ENCODE assay signal across 24 cellular contexts in the genomic region with DNA sequence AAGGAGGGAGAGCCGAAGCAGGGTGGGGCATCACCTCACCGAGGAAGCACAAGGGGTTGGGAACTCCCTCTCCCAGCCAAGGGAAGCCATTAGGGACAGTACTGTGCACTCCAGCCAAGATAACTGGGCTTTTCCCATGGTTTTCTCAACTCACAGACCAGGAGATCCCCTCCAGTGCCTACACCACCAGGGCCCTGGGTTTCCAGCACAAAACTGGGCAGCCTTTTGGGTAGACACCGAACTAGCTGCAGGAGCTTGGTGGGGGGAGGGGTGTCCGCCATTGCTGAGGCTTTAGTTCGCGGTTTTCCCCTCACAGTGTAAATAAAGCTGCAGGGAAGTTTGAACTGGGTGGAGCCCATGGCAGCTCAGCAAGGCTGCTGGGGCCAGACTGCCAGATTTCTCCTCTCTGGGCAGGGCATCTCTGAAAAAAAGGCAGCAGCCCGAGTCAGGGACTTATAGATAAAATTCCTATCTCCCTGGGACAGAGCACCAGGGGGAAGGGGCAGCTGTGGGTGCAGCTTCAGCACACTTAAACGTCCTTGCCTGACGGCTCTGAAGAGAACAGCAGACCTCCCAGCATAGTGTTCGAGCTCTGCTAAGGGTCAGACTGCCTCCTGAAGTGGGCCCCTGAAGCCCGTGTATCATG.
DNase-seq lines count a peak whose midpoint lies in the region; ATAC-seq, FAIRE-seq and TF ChIP-seq lines count a peak whose summit lies in the region.
"Had no signal": no experiment of that assay in that cellular context is flagged by ENCODE, and none has a peak within 500 bp of the region (broad histone marks: within the 10 kb centered on the region; RNA-seq: fewer than 3 reads in every experiment).

No MANE protein-coding gene starts in this region.

- H3K4me1 Mint-ChIP-seq in WTC11 = 0 out of 2 replicates have a peak, but pooled peaks cover 4% of the 10 kb centered on the region
- peaks cover 2% of the 10 kb centered on the region for H3K4me1 Mint-ChIP-seq in activated CD4-positive, alpha-beta memory T cell treated with anti-CD3 and anti-CD28 coated beads for 36 hours (ENCODE audit: low read depth)

- no peak overlapping the region for H3K9ac ChIP-seq in kidney (ENCODE audit: low read length in 2 of 2)

- CTCF ChIA-PET in WTC11 (lab: Charles Lee) = interaction anchor here (0.9 to 1.6 kb wide), 4 partner anchors 45 to 291 kb away, joined by 3 to 7 read pairs (median 4); no protein-coding TSS in a partner anchor
- CTCF ChIA-PET in activated CD4-positive, alpha-beta memory T cell treated with anti-CD3 and anti-CD28 coated beads for 36 hours (lab: Charles Lee) = no interaction called here

- H3K9me3 ChIP-seq in kidney (ENCODE audit: control insufficient read depth in 1 of 2, low read length in 2 of 2) = no peaks in the 10 kb centered on the region
- H3K9me3 ChIP-seq: body of pancreas, transverse colon had no signal

- intact Hi-C loops in kidney (cut with DNase I) = no loop called here
- intact Hi-C loops in activated CD4-positive, alpha-beta memory T cell treated with anti-CD3 and anti-CD28 coated beads for 36 hours (cut with micrococcal nuclease) = no loop called here

- no peaks in the 10 kb centered on the region for H3K36me3 Mint-ChIP-seq in WTC11
- H3K36me3 Mint-ChIP-seq in activated CD4-positive, alpha-beta memory T cell treated with anti-CD3 and anti-CD28 coated beads for 36 hours = peaks cover 3% of the 10 kb centered on the region

- TF ChIP-seq CTCF in WTC11 (IDR thresholded peaks at IDR 0.05) (no peak), kidney (IDR thresholded peaks at IDR 0.05; ENCODE audit: borderline replicate concordance, extremely low read depth, insufficient read depth) (no peak)

- peaks cover 22% of the 10 kb centered on the region for H3K9me3 Mint-ChIP-seq in WTC11
- peaks cover 22% of the 10 kb centered on the region for H3K9me3 Mint-ChIP-seq in activated CD4-positive, alpha-beta memory T cell treated with anti-CD3 and anti-CD28 coated beads for 36 hours
- H3K9me3 Mint-ChIP-seq: T-helper 1 cell treated with Interleukin-12 subunit alpha and Interleukin-12 subunit beta and Interleukin-4 antibody, amounts not matched to agents 30 μg/mL and 1 μg/mL, for 36 hours had no signal

- ATAC-seq in WTC11 (peak; percentile 28; the same call in 1 of the 2 replicates), GM18519 (IDR thresholded peaks at IDR 0.05; ENCODE audit: low FRiP score, unreplicated experiment) (no peak)
- ATAC-seq: naive thymus-derived CD4-positive, alpha-beta T cell had no signal

- no peaks in the 10 kb centered on the region for H3K36me3 ChIP-seq in kidney (ENCODE audit: control insufficient read depth in 1 of 2, insufficient read depth in 2 of 2, low read length in 2 of 2)
- H3K36me3 ChIP-seq: transverse colon had no signal

- no peak overlapping the region for H3K4me3 ChIP-seq in kidney (ENCODE audit: low read length in 2 of 2)
- H3K4me3 ChIP-seq: body of pancreas, SK-N-MC, transverse colon had no signal

- peak; percentile 81 for DNase-seq in CMK (ENCODE audit: low read depth)
- DNase-seq in HUDEP-2 (lab: John Stamatoyannopoulos, UW; ENCODE audit: unreplicated experiment in 76 of 76) = peak in 72 of 76 experiments; percentile 2 to 89 (median 56)
- DNase-seq in WTC11 (ENCODE audit: low spot score) = no peak
- DNase-seq in kidney = peak; percentile 55
- DNase-seq in stimulated activated CD4-positive, alpha-beta T cell treated with anti-CD3 and anti-CD28 coated beads, Interleukin-4, amount 100 ng/mL, for 24 hours = no peak
- DNase-seq in AG08396 (ENCODE audit: low spot score) = no peak
- DNase-seq in activated CD4-positive, alpha-beta memory T cell treated with anti-CD3 and anti-CD28 coated beads for 36 hours = no peak
- DNase-seq: activated CD4-positive, alpha-beta T cell treated with anti-CD3 and anti-CD28 coated beads for 4 hours; activated T-cell treated with anti-CD3 and anti-CD28 coated beads, Interleukin-2, amount 50 U/mL, for 48 hours; body of pancreas; C1 segment of cervical spinal cord; cerebellar nuclear complex; midbrain; naive thymus-derived CD4-positive, alpha-beta T cell; NCI-H1092; NCI-H1930; RPMI8226; small intestine; stimulated activated CD4-positive, alpha-beta T cell treated with anti-CD3 and anti-CD28 coated beads, Interleukin-1b, Interleukin-23, amount 100 ng/mL, for 48 hours; transverse colon had no signal

- no peak overlapping the region for H3K27ac ChIP-seq in kidney (ENCODE audit: low read depth in 2 of 2, low read length in 2 of 2)
- H3K27ac ChIP-seq: body of pancreas, transverse colon had no signal

- H3K27me3 Mint-ChIP-seq in WTC11 (ENCODE audit: low read depth) = no peaks in the 10 kb centered on the region; the same call in 1 of the 2 replicates
- no peaks in the 10 kb centered on the region for H3K27me3 Mint-ChIP-seq in activated CD4-positive, alpha-beta memory T cell treated with anti-CD3 and anti-CD28 coated beads for 36 hours

- H3K4me3 Mint-ChIP-seq in WTC11 = no peak overlapping the region
- H3K4me3 Mint-ChIP-seq in activated CD4-positive, alpha-beta memory T cell treated with anti-CD3 and anti-CD28 coated beads for 36 hours = no peak overlapping the region
- H3K4me3 Mint-ChIP-seq: T-helper 1 cell treated with Interleukin-12 subunit alpha and Interleukin-12 subunit beta and Interleukin-4 antibody, amounts not matched to agents 30 μg/mL and 1 μg/mL, for 36 hours had no signal

- POLR2A ChIA-PET in WTC11 (lab: Charles Lee) = no interaction called here
- POLR2A ChIA-PET in activated CD4-positive, alpha-beta memory T cell treated with anti-CD3 and anti-CD28 coated beads for 36 hours (lab: Charles Lee) = no interaction called here

- H3K27ac Mint-ChIP-seq in WTC11 = no peak overlapping the region
- no peak overlapping the region for H3K27ac Mint-ChIP-seq in activated CD4-positive, alpha-beta memory T cell treated with anti-CD3 and anti-CD28 coated beads for 36 hours
- H3K27ac Mint-ChIP-seq: naive thymus-derived CD4-positive, alpha-beta T cell; T-helper 1 cell treated with Interleukin-12 subunit alpha and Interleukin-12 subunit beta and Interleukin-4 antibody, amounts not matched to agents 30 μg/mL and 1 μg/mL, for 36 hours had no signal

- no peaks in the 10 kb centered on the region for H3K4me1 ChIP-seq in kidney (ENCODE audit: control insufficient read depth in 1 of 2, insufficient read depth in 1 of 2, low read depth in 1 of 2, low read length in 2 of 2)
- H3K4me1 ChIP-seq: body of pancreas, transverse colon had no signal

- no peak for FAIRE-seq in kidney (lab: Jason Lieb, UNC)
- FAIRE-seq: endothelial cell of umbilical vein, small intestine had no signal

TF ChIP-seq in WTC11, 78 proteins besides CTCF, POLR2A, EP300 and RAD21:
- TF ChIP-seq IRF2 (CRISPR knock-in tag; IDR thresholded peaks at IDR 0.05; ENCODE audit: borderline replicate concordance, low read depth) (no peak), ZNF512 (CRISPR knock-in tag; IDR thresholded peaks at IDR 0.05; ENCODE audit: borderline replicate concordance) (no peak), NR3C1 (CRISPR knock-in tag; conservative IDR thresholded peaks at IDR 0.05; ENCODE audit: low read depth) (no peak)
- TF ChIP-seq, protein P1, sequence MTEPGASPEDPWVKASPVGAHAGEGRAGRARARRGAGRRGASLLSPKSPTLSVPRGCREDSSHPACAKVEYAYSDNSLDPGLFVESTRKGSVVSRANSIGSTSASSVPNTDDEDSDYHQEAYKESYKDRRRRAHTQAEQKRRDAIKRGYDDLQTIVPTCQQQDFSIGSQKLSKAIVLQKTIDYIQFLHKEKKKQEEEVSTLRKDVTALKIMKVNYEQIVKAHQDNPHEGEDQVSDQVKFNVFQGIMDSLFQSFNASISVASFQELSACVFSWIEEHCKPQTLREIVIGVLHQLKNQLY (CRISPR knock-in tag; IDR thresholded peaks at IDR 0.05) = no peak
TF ChIP-seq in WTC11: peak in this region for 0.

Comparison
In these comparisons a context has a peak if more than half of its experiments do, and no peak if none do; other contexts are left out.
1. DNase-seq: peak in CMK (single experiment), HUDEP-2 (72 of 76) and kidney (single experiment); none in WTC11 (single experiment), stimulated activated CD4-positive, alpha-beta T cell treated with anti-CD3 and anti-CD28 coated beads, Interleukin-4, amount 100 ng/mL, for 24 hours (single experiment), AG08396 (single experiment) and activated CD4-positive, alpha-beta memory T cell treated with anti-CD3 and anti-CD28 coated beads for 36 hours (single experiment).